ENCODE assay signal across 8 cellular contexts in the genomic region with DNA sequence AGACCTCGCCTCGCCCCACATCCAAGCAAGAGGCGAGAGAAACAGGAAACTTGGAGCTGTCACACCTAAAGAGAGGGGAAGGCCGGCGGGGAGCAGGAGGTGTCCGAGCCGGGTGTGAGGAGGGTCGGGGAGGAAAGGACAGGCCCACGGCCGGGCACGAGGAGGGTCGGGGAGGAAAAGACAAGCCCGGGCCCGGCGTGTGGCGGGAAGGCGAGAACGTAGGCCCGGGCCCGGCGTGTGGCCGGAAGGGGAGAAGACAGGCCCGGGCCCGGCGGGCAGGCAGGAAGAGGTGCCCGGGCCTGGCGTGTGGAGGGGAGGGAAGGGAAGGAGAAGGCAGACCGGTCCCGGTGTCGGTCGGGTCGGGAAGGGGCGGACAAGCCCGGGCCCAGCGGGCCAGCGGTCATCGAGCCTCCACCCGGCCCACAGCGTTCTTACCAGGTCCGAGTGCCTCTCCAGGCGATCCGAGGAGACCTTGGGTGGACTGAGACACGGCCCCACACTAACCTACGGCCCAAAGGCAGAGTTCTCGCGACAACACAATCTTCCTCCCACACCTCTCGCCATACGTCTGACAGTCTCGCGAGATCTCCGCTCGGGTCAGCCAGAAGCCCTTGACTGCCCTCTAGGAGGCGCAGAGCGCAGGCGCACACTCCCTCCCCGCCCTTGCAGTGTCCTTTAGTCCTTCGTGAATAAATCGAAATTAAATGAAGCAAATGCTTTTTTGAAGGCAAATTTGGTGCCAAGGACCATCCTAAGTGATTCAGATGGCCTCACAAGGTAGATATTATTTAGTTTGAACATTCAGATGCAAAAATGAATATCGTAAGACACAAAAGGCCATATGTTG. TPM values are rescaled to one million over a fixed set of nuclear protein-coding genes. Genes with fewer than 3 reads are reported as not detected.
DNase-seq lines count a peak whose midpoint lies in the region; TF ChIP-seq lines count a peak whose summit lies in the region.

Gene NCOA4 (minus strand): TSS at position 533 of the 847 bp plus-strand sequence. CDS start 13,943 bp downstream, outside the sequence.

- peaks cover 3% of the 10 kb centered on the region for H3K9me3 Mint-ChIP-seq in neural crest cell

- peak within 1 kb of the TSS; percentile 53 for H3K9ac ChIP-seq in ES-I3 (ENCODE audit: low read depth, low read length)
- peak within 1 kb of the TSS; percentile 93 for H3K9ac ChIP-seq in Loucy (ENCODE audit: low read depth, low read length, poor library complexity, severe bottlenecking)
- peak within 1 kb of the TSS; percentile 99 for H3K9ac ChIP-seq in stomach smooth muscle (ENCODE audit: low read length in 2 of 2)

- peaks cover under 1% of the 10 kb centered on the region for H3K27me3 Mint-ChIP-seq in neural crest cell (ENCODE audit: low read depth)

- peak within 1 kb of the TSS; percentile 95 for H3K4me3 ChIP-seq in H7 (ENCODE audit: insufficient read depth, low read depth, low read length)
- H3K4me3 ChIP-seq in Loucy (ENCODE audit: low read length, poor library complexity, severe bottlenecking): peak within 1 kb of the TSS; percentile 91
- H3K4me3 ChIP-seq in fibroblast of villous mesenchyme (ENCODE audit: low read depth, low read length): peak within 1 kb of the TSS; percentile 89
- peak within 1 kb of the TSS; percentile 93 to 96 for H3K4me3 ChIP-seq in stomach smooth muscle (ENCODE audit: low read length in 2 of 2)

- H3K27me3 ChIP-seq in H7 (ENCODE audit: control insufficient read depth, insufficient read depth, low read length) (no peaks in the 10 kb centered on the region), Loucy (ENCODE audit: insufficient read depth, low read length, poor library complexity, severe bottlenecking) (no peaks in the 10 kb centered on the region), stomach smooth muscle (ENCODE audit: control insufficient read depth in 1 of 2, insufficient read depth in 2 of 2, low read length in 2 of 2) (no peaks in the 10 kb centered on the region)

- H2AFZ ChIP-seq in Loucy (ENCODE audit: low read length): peak within 1 kb of the TSS; percentile 87

- H3K36me3 ChIP-seq in ES-I3 (ENCODE audit: insufficient read depth, low read length) (no peaks in the 10 kb centered on the region), H7 (replicated peaks; ENCODE audit: control insufficient read depth, insufficient read depth, low read length) (no peaks in the 10 kb centered on the region), Loucy (ENCODE audit: insufficient read depth, low read length) (no peaks in the 10 kb centered on the region), stomach smooth muscle (ENCODE audit: control insufficient read depth in 2 of 2, insufficient read depth in 2 of 2, low read length in 2 of 2) (no peaks in the 10 kb centered on the region)

- H3K4me3 Mint-ChIP-seq in neural crest cell: peak within 1 kb of the TSS; percentile 94

- peaks cover 30% of the 10 kb centered on the region for H3K4me1 Mint-ChIP-seq in neural crest cell

- TF ChIP-seq CTCF in Loucy (conservative IDR thresholded peaks at IDR 0.05; ENCODE audit: low read length): peak; percentile 79
- TF ChIP-seq CTCF in fibroblast of villous mesenchyme (IDR thresholded peaks at IDR 0.05; ENCODE audit: insufficient read depth, low read depth, low read length): peak; percentile 69
- peak; percentile 71 for TF ChIP-seq CTCF in neural crest cell (conservative IDR thresholded peaks at IDR 0.05)

- H3K9me3 ChIP-seq in ES-I3 (ENCODE audit: control insufficient read depth, insufficient read depth, low read length) (no peaks in the 10 kb centered on the region), Loucy (ENCODE audit: insufficient read depth, low read depth, low read length) (no peaks in the 10 kb centered on the region), stomach smooth muscle (ENCODE audit: control insufficient read depth in 2 of 2, low read length in 2 of 2) (no peaks in the 10 kb centered on the region)

- H3K27ac Mint-ChIP-seq in neural crest cell (ENCODE audit: unreplicated experiment): peak within 1 kb of the TSS; percentile 98

- DNase-seq in H7: peak; percentile 97
- DNase-seq in SHP77 (lab: John Stamatoyannopoulos, UW): peak; percentile 77 to 84
- DNase-seq in activated effector memory CD4-positive, alpha-beta T cell treated with anti-CD3 and anti-CD28 coated beads, Interleukin-2, amount 50 U/mL, for 16 hours: peak; percentile 98
- DNase-seq in fibroblast of villous mesenchyme (ENCODE audit: low read depth): peak; percentile 99
- peak; percentile 91 for DNase-seq in neural crest cell (ENCODE audit: low read depth, low spot score)

- no peaks in the 10 kb centered on the region for H3F3A ChIP-seq in Loucy (ENCODE audit: low read depth)

- H3K36me3 Mint-ChIP-seq in neural crest cell (ENCODE audit: low read depth): no peaks in the 10 kb centered on the region

- peaks cover 50% of the 10 kb centered on the region for H3K79me2 ChIP-seq in Loucy (ENCODE audit: insufficient read depth, low read length)

- H3K27ac ChIP-seq in stomach smooth muscle (ENCODE audit: low read length): peak within 1 kb of the TSS; percentile 92

- no peaks in the 10 kb centered on the region for H3K9me2 ChIP-seq in Loucy (replicated peaks; ENCODE audit: low read depth, low read length)

- H3K4me1 ChIP-seq in ES-I3 (ENCODE audit: insufficient read depth, low read length) (peaks cover 10% of the 10 kb centered on the region; the same call in 1 of the 2 replicates), Loucy (ENCODE audit: insufficient read depth, low read length, poor library complexity, severe bottlenecking) (peaks cover 47% of the 10 kb centered on the region), stomach smooth muscle (ENCODE audit: control insufficient read depth, insufficient read depth, low read length) (peaks cover 31% of the 10 kb centered on the region)

- peak within 1 kb of the TSS; percentile 85 for H3K4me2 ChIP-seq in Loucy (ENCODE audit: low read depth, low read length, poor library complexity, severe bottlenecking)

- peaks cover 46% of the 10 kb centered on the region for H4K20me1 ChIP-seq in Loucy (ENCODE audit: insufficient read depth, low read length, poor library complexity, severe bottlenecking)

RNA-seq across cellular contexts. Expression of gene NCOA4, which starts in this region (rescaled TPM):
- total RNA-seq in H7 (2014; rRNA removed; shearing (Covaris generic)): 108 and 111 TPM in 2 replicates
- total RNA-seq in fibroblast of villous mesenchyme (163 and 256 TPM in 2 replicates), neural crest cell (78.6 and 78.7 TPM in 2 replicates)

Comparison
In these comparisons a context has a peak if more than half of its experiments do, and no peak if none do; other contexts are left out.
1. Peak in every context shown above with its lines: DNase-seq, H3K4me3 ChIP-seq and H3K27ac ChIP-seq.